ENCODE assay signal across 8 cellular contexts in genomic region chr19:3984908-3985642, GRCh38. TPM values are rescaled to one million over a fixed set of nuclear protein-coding genes. Genes with fewer than 3 reads are reported as not detected.
DNase-seq lines count a peak whose midpoint lies in the region; TF ChIP-seq lines count a peak whose summit lies in the region.

Gene EEF2 (minus strand): TSS chr19:3985463. CDS start chr19:3985380, 83 bp downstream.

- no peaks in the 10 kb centered on the region; a peak in 2 of 5 replicates for H3K9me3 Mint-ChIP-seq in H9

- H3K9me3 ChIP-seq in H9 (ENCODE audit: control insufficient read depth, low read depth, low read length) (no peaks in the 10 kb centered on the region), tibial nerve (no peaks in the 10 kb centered on the region)

- TF ChIP-seq CTCF in H9 (conservative IDR thresholded peaks at IDR 0.05) (no peak), tibial nerve (IDR thresholded peaks at IDR 0.05) (peak in 2 of 5 experiments; percentile 59 to 60)

- no peak within 1 kb of the TSS for H2BK5ac ChIP-seq in H9 (ENCODE audit: insufficient read length, low read length)

- no peak within 1 kb of the TSS for H3T11ph ChIP-seq in H9 (ENCODE audit: low read length)

- DNase-seq in DMS53 treated with DMSO at 0.1 percent for 48 hours (lab: John Stamatoyannopoulos, UW; ENCODE audit: unreplicated experiment) (peak; percentile 60), H9 (peak; percentile 81), NCI-H1436 (lab: John Stamatoyannopoulos, UW) (peak; percentile 91), cardiac septum (ENCODE audit: low spot score) (peak; percentile 94), pons (ENCODE audit: low spot score) (peak; percentile 82), tibial nerve (ENCODE audit: low spot score in 2 of 2) (peak; percentile 82 to 88)

- peaks cover 4% of the 10 kb centered on the region for H4K20me1 ChIP-seq in H9 (ENCODE audit: control insufficient read depth, insufficient read depth, insufficient read length)

- H2BK20ac ChIP-seq in H9 (ENCODE audit: low read depth, low read length, poor library complexity, severe bottlenecking) = no peak within 1 kb of the TSS

- H3K18ac ChIP-seq in H9 (ENCODE audit: insufficient read length, low read depth, low read length) = peak within 1 kb of the TSS; percentile 78

- H3K4me3 Mint-ChIP-seq in H9 = peak within 1 kb of the TSS; percentile 97 to 99

- TF ChIP-seq EP300 in tibial nerve (IDR thresholded peaks at IDR 0.05) = peak; percentile 96 to 100

- no peak within 1 kb of the TSS for H2AK5ac ChIP-seq in H9 (ENCODE audit: insufficient read length, low read length)

- H4K8ac ChIP-seq in H9 (replicated peaks; ENCODE audit: insufficient read length, low read depth, low read length) = no peak within 1 kb of the TSS

- peak within 1 kb of the TSS; percentile 64 for H3K56ac ChIP-seq in H9 (ENCODE audit: insufficient read length, low read depth, low read length)

- peaks cover 35 to 43% of the 10 kb centered on the region in 2 experiments for H3K4me1 Mint-ChIP-seq in H9

- no peak within 1 kb of the TSS for H2AFZ ChIP-seq in H9 (ENCODE audit: low read length)

- H3K27me3 ChIP-seq in H9 (ENCODE audit: insufficient read depth, low read length) (no peaks in the 10 kb centered on the region), tibial nerve (no peaks in the 10 kb centered on the region)

- peak within 1 kb of the TSS; percentile 61 to 99 (median 84) for H3K4me3 ChIP-seq in tibial nerve

- peaks cover 26% of the 10 kb centered on the region for H3K79me2 ChIP-seq in H9 (ENCODE audit: insufficient read depth, low read length)

- peak within 1 kb of the TSS; percentile 80 for H4K91ac ChIP-seq in H9 (ENCODE audit: insufficient read length, low read depth, low read length)

- peak within 1 kb of the TSS; percentile 18 for H3K27ac ChIP-seq in H9 (ENCODE audit: insufficient read length, low read depth, low read length)
- peak within 1 kb of the TSS; percentile 91 for H3K27ac ChIP-seq in adipose tissue (ENCODE audit: low read depth, low read length)
- peak within 1 kb of the TSS; percentile 89 to 96 (median 92) for H3K27ac ChIP-seq in tibial nerve

- no peak within 1 kb of the TSS for H3K23ac ChIP-seq in H9 (ENCODE audit: insufficient read length, low read depth, low read length)

- WGBS in H9 (ENCODE audit: extremely low coverage, insufficient read length, low lambda C conversion rate) = no CpG with 5 or more reads among the region's 80 CpGs
- 0 to 1% (median 0%) methylated on average over 68 to 80 of the region's 80 CpGs for WGBS in adipose tissue, 3 donors
- WGBS in tibial nerve, 2 donors = 0 to 1% methylated on average over 49 to 54 of the region's 80 CpGs

- intact Hi-C loops in T-helper 1 cell treated with Interleukin-12 subunit alpha and Interleukin-12 subunit beta and Interleukin-4 antibody, amounts not matched to agents 30 ng/mL and 1 ng/mL, for 36 hours (cut with micrococcal nuclease) = loop anchor here (1.0 to 10.0 kb wide), 10 partner anchors 14 to 487 kb away; partner anchors contain the start of genes CHAF1A, DAPK3, DOHH and FZR1
- intact Hi-C loops in cardiac septum (cut with DNase I) = loop anchor here (1.0 to 5.0 kb wide), 4 partner anchors 14 to 223 kb away; partner anchors contain the start of genes ANKRD24, APBA3, DAPK3 and MRPL54

- H3K4me2 ChIP-seq in H9 (ENCODE audit: insufficient read depth, insufficient read length, low read length) = peak within 1 kb of the TSS; percentile 94

- no peak within 1 kb of the TSS for H2BK12ac ChIP-seq in H9 (ENCODE audit: insufficient read length, low read depth, low read length)

- H3K36me3 Mint-ChIP-seq in H9 (ENCODE audit: insufficient read depth in 1 of 3, low read depth in 3 of 3) = peaks cover 45 to 51% (median 51%) of the 10 kb centered on the region in 3 experiments

- peaks cover 9% of the 10 kb centered on the region for H3K27me3 Mint-ChIP-seq in H9 (ENCODE audit: low read depth)

- peak within 1 kb of the TSS; percentile 88 for H3K14ac ChIP-seq in H9 (ENCODE audit: insufficient read depth, low read length)

- peaks cover 12% of the 10 kb centered on the region for H3K79me1 ChIP-seq in H9 (ENCODE audit: insufficient read depth, low read depth, low read length, poor library complexity, severe bottlenecking)

- peak within 1 kb of the TSS; percentile 100 for H3K9ac ChIP-seq in H9 (ENCODE audit: extremely low read depth, insufficient read length, low read length)

- H3K4me1 ChIP-seq in H9 (ENCODE audit: insufficient read depth, low read length) (no peaks in the 10 kb centered on the region), tibial nerve (peaks cover 3 to 68% (median 29%) of the 10 kb centered on the region in 4 donors)

- H2BK15ac ChIP-seq in H9 (ENCODE audit: low read depth, low read length) = no peak within 1 kb of the TSS

- peak within 1 kb of the TSS; percentile 89 for H4K5ac ChIP-seq in H9 (ENCODE audit: insufficient read length, low read depth, low read length)

- peak within 1 kb of the TSS; percentile 73; the same call in 1 of the 2 replicates for H3K4ac ChIP-seq in H9 (ENCODE audit: low read depth, low read length)

- H3K36me3 ChIP-seq in tibial nerve = peaks cover 17 to 42% (median 38%) of the 10 kb centered on the region in 3 donors

- peak; percentile 98 to 100 for TF ChIP-seq POLR2A in tibial nerve (IDR thresholded peaks at IDR 0.05)

- H2BK120ac ChIP-seq in H9 (ENCODE audit: low read depth, low read length, poor library complexity, severe bottlenecking) = peak within 1 kb of the TSS; percentile 71

- peak within 1 kb of the TSS; percentile 98 to 99 (median 99) for H3K27ac Mint-ChIP-seq in H9

- peaks cover 25% of the 10 kb centered on the region for H3K23me2 ChIP-seq in H9 (ENCODE audit: insufficient read length, low read depth, low read length, poor library complexity, severe bottlenecking)

RNA-seq across cellular contexts. Expression of gene EEF2, which starts in this region (rescaled TPM):
- total RNA-seq in H9 (2021) = 3,615 and 3,676 TPM in 2 replicates
- total RNA-seq in T-helper 1 cell treated with Interleukin-12 subunit alpha and Interleukin-12 subunit beta and Interleukin-4 antibody, amounts not matched to agents 30 ng/mL and 1 ng/mL, for 36 hours = 1,694 and 1,729 TPM in 2 replicates
- polyA plus RNA-seq in adipose tissue = 1,000 to 10,000 TPM; 1,566 to 2,151 (median 1,831) TPM
- total RNA-seq in cardiac septum = 1,625 TPM
- 1,000 to 10,000 TPM; 1,233 to 1,650 (median 1,549) TPM for total RNA-seq in tibial nerve

Comparison
In these comparisons a context has a peak if more than half of its experiments do, and no peak if none do; other contexts are left out.
1. Peak in every context shown above with its lines: DNase-seq, H3K4me3 ChIP-seq and H3K27ac ChIP-seq.
2. H3K27ac ChIP-seq: peak in every context shown above with its lines; median percentile 92 in tibial nerve; 91 in adipose tissue; 18 in H9.